Comparison of ENCODE assay signal across 1 cellular context in the genomic region with DNA sequence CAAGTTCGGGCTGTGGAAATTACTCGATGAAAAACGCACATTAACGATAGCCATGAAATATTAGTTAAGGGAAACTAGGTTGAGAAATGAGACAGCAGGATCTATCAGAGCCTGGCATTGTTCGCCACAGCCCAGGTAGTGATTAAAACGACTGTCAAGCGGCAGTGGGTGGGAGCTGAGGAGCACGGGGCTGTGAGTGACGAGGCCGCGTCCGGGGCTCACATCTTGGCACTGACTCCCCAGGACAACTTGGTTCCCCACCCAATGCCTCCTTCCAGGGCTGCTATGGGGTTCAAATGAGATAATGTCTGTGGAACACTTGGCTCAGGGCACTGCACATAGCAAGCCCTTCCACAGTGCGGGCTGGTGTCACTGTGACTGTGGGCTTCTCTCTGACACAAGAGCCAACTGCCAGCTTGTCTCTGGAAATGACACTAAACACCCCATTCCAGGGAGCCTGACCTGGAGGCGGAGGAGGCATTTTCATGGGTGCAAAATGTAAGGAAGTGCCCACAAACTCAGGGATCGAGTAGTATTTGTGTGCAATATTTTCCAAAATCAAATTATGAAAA.
TF ChIP-seq lines count a peak whose summit lies in the region.

No MANE protein-coding gene starts in this region.

TF ChIP-seq in SK-N-SH, 30 proteins besides CTCF, POLR2A, EP300 and RAD21 (continued from another document):
- TF ChIP-seq, protein P1, sequence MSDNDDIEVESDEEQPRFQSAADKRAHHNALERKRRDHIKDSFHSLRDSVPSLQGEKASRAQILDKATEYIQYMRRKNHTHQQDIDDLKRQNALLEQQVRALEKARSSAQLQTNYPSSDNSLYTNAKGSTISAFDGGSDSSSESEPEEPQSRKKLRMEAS (IDR thresholded peaks at IDR 0.05; ENCODE audit: low read depth) = no peak
- TF ChIP-seq YY1 (IDR thresholded peaks at IDR 0.05; ENCODE audit: low read depth) = no peak
